13 cellular contexts compared by ENCODE assay signal in genomic region chr1:201489656-201490261, GRCh38.
A peak's percentile ranks its signal among the peaks of the same experiment; 100 is the strongest.
DNase-seq lines count a peak whose midpoint lies in the region; ATAC-seq and TF ChIP-seq lines count a peak whose summit lies in the region.
"Had no signal": no experiment of that assay in that cellular context is flagged by ENCODE, and none has a peak within 500 bp of the region (broad histone marks: within the 10 kb centered on the region; RNA-seq: fewer than 3 reads in every experiment).

No MANE protein-coding gene starts in this region.

- intact Hi-C loops in dendritic cell treated with granulocyte-macrophage colony-stimulating factor and Interleukin-4, amounts not matched to agents 40 ng/mL and 50 ng/mL, for 4 days (cut with micrococcal nuclease): loop anchor here (2.0 kb wide), 1 partner anchor 17 kb away; the partner anchor contains the start of gene CSRP1

- peak overlapping the region; percentile 3 for H3K4me2 ChIP-seq in parathyroid adenoma (ENCODE audit: low read length)

- no peak overlapping the region for H3K9ac ChIP-seq in parathyroid adenoma

- H3K27ac Mint-ChIP-seq in dendritic cell treated with granulocyte-macrophage colony-stimulating factor and Interleukin-4, amounts not matched to agents 40 ng/mL and 50 ng/mL, for 4 days: peak overlapping the region; percentile 89
- H3K27ac Mint-ChIP-seq: B cell had no signal

- no peak overlapping the region for H3K4me3 ChIP-seq in parathyroid adenoma (ENCODE audit: low read depth, low read length)

- H3K4me1 Mint-ChIP-seq in dendritic cell treated with granulocyte-macrophage colony-stimulating factor and Interleukin-4, amounts not matched to agents 40 ng/mL and 50 ng/mL, for 4 days (ENCODE audit: low read depth): peaks cover 63% of the 10 kb centered on the region

- DNase-seq in AG20443 (ENCODE audit: low spot score) (peak; percentile 43), OCI-M1 (lab: John Stamatoyannopoulos, UW) (peak; percentile 82), NCI-H1417 treated with DMSO at 0.1 percent for 48 hours (lab: John Stamatoyannopoulos, UW) (no peak), RPMI8226 (no peak), T-helper 1 cell (no peak)
- DNase-seq: activated CD4-positive, alpha-beta T cell treated with anti-CD3 and anti-CD28 coated beads, Interleukin-2, amount 50 U/mL, for 4 hours; NCI-H187; SHP77; stimulated activated CD4-positive, alpha-beta T cell treated with anti-CD3 and anti-CD28 coated beads, Interleukin-1b, Interleukin-23, amount 100 ng/mL, for 48 hours had no signal

- H3K36me3 Mint-ChIP-seq in dendritic cell treated with granulocyte-macrophage colony-stimulating factor and Interleukin-4, amounts not matched to agents 40 ng/mL and 50 ng/mL, for 4 days (ENCODE audit: low read depth): peaks cover 98% of the 10 kb centered on the region

- peaks cover 41% of the 10 kb centered on the region for H3K4me1 ChIP-seq in parathyroid adenoma

- H3K4me3 Mint-ChIP-seq in dendritic cell treated with granulocyte-macrophage colony-stimulating factor and Interleukin-4, amounts not matched to agents 40 ng/mL and 50 ng/mL, for 4 days: peak overlapping the region; percentile 40
- H3K4me3 Mint-ChIP-seq: B cell had no signal

- no peaks in the 10 kb centered on the region for H3K9me3 ChIP-seq in parathyroid adenoma (ENCODE audit: control insufficient read depth, low read length)

- H2AFZ ChIP-seq in parathyroid adenoma: no peak overlapping the region

- H3K9me3 Mint-ChIP-seq in dendritic cell treated with granulocyte-macrophage colony-stimulating factor and Interleukin-4, amounts not matched to agents 40 ng/mL and 50 ng/mL, for 4 days: no peaks in the 10 kb centered on the region

- peaks cover 12% of the 10 kb centered on the region for H3K79me2 ChIP-seq in parathyroid adenoma

- H3K27me3 ChIP-seq in parathyroid adenoma (ENCODE audit: control insufficient read depth, insufficient read depth, low read length): no peaks in the 10 kb centered on the region

- no peaks in the 10 kb centered on the region for H3K27me3 Mint-ChIP-seq in dendritic cell treated with granulocyte-macrophage colony-stimulating factor and Interleukin-4, amounts not matched to agents 40 ng/mL and 50 ng/mL, for 4 days
- H3K27me3 Mint-ChIP-seq: B cell had no signal

- TF ChIP-seq CTCF in parathyroid adenoma (IDR thresholded peaks at IDR 0.05): no peak

- no peaks in the 10 kb centered on the region for H3K36me3 ChIP-seq in parathyroid adenoma (ENCODE audit: control insufficient read depth, insufficient read depth, low read length)

- no peak for ATAC-seq in GM21360 (IDR thresholded peaks at IDR 0.05; ENCODE audit: unreplicated experiment)

- H3K27ac ChIP-seq in parathyroid adenoma: peak overlapping the region; percentile 74

Comparison
In these comparisons a context has a peak if more than half of its experiments do, and no peak if none do; other contexts are left out.
1. DNase-seq: peak in AG20443 (single experiment) and OCI-M1 (single experiment); none in NCI-H1417 treated with DMSO at 0.1 percent for 48 hours (single experiment), RPMI8226 (single experiment) and T-helper 1 cell (0 of 5).